In genomic region chr15:70025413-70026296, GRCh38 we compare ENCODE assay signal across 15 cellular contexts.
DNase-seq lines count a peak whose midpoint lies in the region; ATAC-seq, FAIRE-seq and TF ChIP-seq lines count a peak whose summit lies in the region.
"Had no signal": no experiment of that assay in that cellular context is flagged by ENCODE, and none has a peak within 500 bp of the region (broad histone marks: within the 10 kb centered on the region; RNA-seq: fewer than 3 reads in every experiment).

No MANE protein-coding gene starts in this region.

- H3K9ac ChIP-seq in K562 (ENCODE audit: insufficient read depth in 1 of 2, low read depth in 2 of 2, low read length in 2 of 2): no peak overlapping the region

- H3K27ac ChIP-seq in K562 (ENCODE audit: extremely low read depth, low read depth, low read length) (no peak overlapping the region), osteoblast (ENCODE audit: low read depth, low read length) (no peak overlapping the region)
- H3K27ac ChIP-seq: colonic mucosa, epithelial cell of prostate, skin epidermis had no signal

- intact Hi-C loops in K562 (cut with micrococcal nuclease): no loop called here

- no peak for TF ChIP-seq POLR2A in K562 (conservative IDR thresholded peaks at IDR 0.05)

- ATAC-seq in K562 (no peak), GM21786 (IDR thresholded peaks at IDR 0.05; ENCODE audit: unreplicated experiment) (no peak)

- POLR2A ChIA-PET in K562 (lab: Yijun Ruan, JAX): interaction anchor here (0.6 kb wide), 1 partner anchor 30 kb away, joined by 3 read pairs; no protein-coding TSS in a partner anchor

- TF ChIP-seq CTCF in K562 (IDR thresholded peaks at IDR 0.05 in 2 of 3, conservative IDR thresholded peaks at IDR 0.05 in 1 of 3; ENCODE audit: insufficient read depth in 2 of 3, low read depth in 1 of 3, low read length in 3 of 3) (no peak), osteoblast (IDR thresholded peaks at IDR 0.05; ENCODE audit: extremely low read depth, low read depth, low read length) (no peak)

- H3K9me1 ChIP-seq in K562 (ENCODE audit: control insufficient read depth, insufficient read depth, low read length): no peaks in the 10 kb centered on the region

- in situ Hi-C loops in K562 (cut with MboI): no loop called here

- H3K4me2 ChIP-seq in K562 (ENCODE audit: insufficient read depth, low read length) (no peak overlapping the region), osteoblast (ENCODE audit: insufficient read depth, low read length) (no peak overlapping the region)

- H3K27me3 ChIP-seq in K562 (ENCODE audit: control insufficient read depth in 2 of 2, insufficient read depth in 2 of 2, low read length in 2 of 2): peaks cover 25 to 43% of the 10 kb centered on the region in 2 experiments
- H3K27me3 ChIP-seq in osteoblast (ENCODE audit: insufficient read depth, low read length): peaks cover 43% of the 10 kb centered on the region
- H3K27me3 ChIP-seq: colonic mucosa had no signal

- no peak overlapping the region for H2AFZ ChIP-seq in K562 (ENCODE audit: low read depth, low read length)
- H2AFZ ChIP-seq in osteoblast (ENCODE audit: low read length): no peak overlapping the region

- H3K79me2 ChIP-seq in K562 (ENCODE audit: control insufficient read depth, insufficient read depth, low read length) (no peaks in the 10 kb centered on the region), osteoblast (ENCODE audit: insufficient read depth, low read length) (no peaks in the 10 kb centered on the region)

- H4K20me1 ChIP-seq in K562 (replicated peaks; ENCODE audit: control insufficient read depth, insufficient read depth, low read length) (0 out of 2 replicates have a peak, but pooled peaks cover 3% of the 10 kb centered on the region), osteoblast (ENCODE audit: insufficient read depth, low read length) (no peaks in the 10 kb centered on the region)

- FAIRE-seq in K562 (lab: Jason Lieb, UNC): no peak

- H3K9me3 ChIP-seq in K562 (replicated peaks; ENCODE audit: control insufficient read depth, insufficient read depth, low read depth, low read length) (no peaks in the 10 kb centered on the region), osteoblast (ENCODE audit: low read depth, low read length) (no peaks in the 10 kb centered on the region)
- H3K9me3 ChIP-seq: colonic mucosa had no signal

- no peaks in the 10 kb centered on the region for H3K4me1 ChIP-seq in K562 (replicated peaks in 1 of 2; ENCODE audit: control insufficient read depth in 2 of 2, insufficient read depth in 2 of 2, low read length in 2 of 2)
- peaks cover 16% of the 10 kb centered on the region for H3K4me1 ChIP-seq in osteoblast (ENCODE audit: insufficient read depth, low read length)
- H3K4me1 ChIP-seq: colonic mucosa had no signal

- TF ChIP-seq RAD21 in K562 (CRISPR knock-in tag; conservative IDR thresholded peaks at IDR 0.05 in 1 of 2, IDR thresholded peaks at IDR 0.05 in 1 of 2): no peak

- H3K36me3 ChIP-seq in K562 (ENCODE audit: control insufficient read depth, insufficient read depth, low read length): no peaks in the 10 kb centered on the region
- no peaks in the 10 kb centered on the region for H3K36me3 ChIP-seq in osteoblast (ENCODE audit: insufficient read depth, low read length)
- H3K36me3 ChIP-seq: colonic mucosa had no signal

- WGBS in K562 (ENCODE audit: insufficient coverage, low coverage, missing lambda C conversion rate): under 1% methylated on average over 11 of the region's 11 CpGs

- no TSS peak for BruUV-seq in K562 (replicated peaks; lab: Mats Ljungman, UMichigan)

- CTCF ChIA-PET in K562 (lab: Yijun Ruan, JAX; ENCODE audit: low intra/inter-chr PET ratio): no interaction called here

- TF ChIP-seq EP300 in K562 (IDR thresholded peaks at IDR 0.05; ENCODE audit: low read length): no peak

- H3K4me3 ChIP-seq in K562 (no peak overlapping the region), osteoblast (ENCODE audit: insufficient read depth, low read length) (no peak overlapping the region)
- H3K4me3 ChIP-seq: colonic mucosa, skin epidermis had no signal

- peak; percentile 12 for DNase-seq in AG08395 (ENCODE audit: low spot score)
- peak; percentile 58 for DNase-seq in ELF-1 (ENCODE audit: low read depth, low spot score)
- DNase-seq in K562 (ENCODE audit: extremely low read depth in 1 of 4, low spot score in 3 of 4): no peak
- peak; percentile 69 for DNase-seq in osteoblast (ENCODE audit: insufficient read length, low spot score, missing footprints)
- no peak for DNase-seq in amniotic stem cell (lab: John Stamatoyannopoulos, UW)
- no peak for DNase-seq in NCI-H2029 (lab: John Stamatoyannopoulos, UW)
- DNase-seq in KG1 (lab: John Stamatoyannopoulos, UW): no peak
- DNase-seq: aorta, colonic mucosa, mesendoderm, NCI-H1694, SW 1271 had no signal

TF ChIP-seq in K562, 482 proteins besides CTCF, POLR2A, EP300 and RAD21 (continues in another document):
- TF ChIP-seq ZNF655 (CRISPR knock-in tag; IDR thresholded peaks at IDR 0.05): no peak
- TF ChIP-seq NR1H2 (CRISPR knock-in tag; IDR thresholded peaks at IDR 0.05): no peak
- TF ChIP-seq UBTF (IDR thresholded peaks at IDR 0.05; ENCODE audit: borderline replicate concordance in 1 of 2, low read depth in 2 of 2, low read length in 2 of 2): no peak
- TF ChIP-seq NFIX (CRISPR knock-in tag; IDR thresholded peaks at IDR 0.05; ENCODE audit: low read depth): no peak
- no peak for TF ChIP-seq ZBED1 (IDR thresholded peaks at IDR 0.05)
- TF ChIP-seq THAP12 (CRISPR knock-in tag; IDR thresholded peaks at IDR 0.05): no peak
- peak; percentile 37 for TF ChIP-seq RBM25 (IDR thresholded peaks at IDR 0.05; ENCODE audit: low read depth, low read length, severe bottlenecking)
- no peak for TF ChIP-seq SLC30A9 (CRISPR knock-in tag; IDR thresholded peaks at IDR 0.05)
- TF ChIP-seq ZFP36 (IDR thresholded peaks at IDR 0.05; ENCODE audit: low read depth, low read length, partially characterized antibody): peak; percentile 59
- TF ChIP-seq ZNF449 (CRISPR knock-in tag; IDR thresholded peaks at IDR 0.05): no peak
- TF ChIP-seq FOXA1 (IDR thresholded peaks at IDR 0.05; ENCODE audit: borderline replicate concordance): no peak
- TF ChIP-seq ZSCAN29 (IDR thresholded peaks at IDR 0.05): no peak

Comparison
In these comparisons a context has a peak if more than half of its experiments do, and no peak if none do; other contexts are left out.
1. DNase-seq: peak in AG08395 (single experiment), ELF-1 (single experiment) and osteoblast (single experiment); none in K562 (0 of 4), amniotic stem cell (single experiment), NCI-H2029 (single experiment) and KG1 (single experiment).